Comparison of ENCODE assay signal across 15 cellular contexts in genomic region chr9:8457814-8458213, GRCh38.
A peak's percentile ranks its signal among the peaks of the same experiment; 100 is the strongest.
DNase-seq lines count a peak whose midpoint lies in the region; ATAC-seq and TF ChIP-seq lines count a peak whose summit lies in the region.
"Had no signal": no experiment of that assay in that cellular context is flagged by ENCODE, and none has a peak within 500 bp of the region (broad histone marks: within the 10 kb centered on the region; RNA-seq: fewer than 3 reads in every experiment).

No MANE protein-coding gene starts in this region.

- TF ChIP-seq CTCF in choroid plexus epithelial cell (conservative IDR thresholded peaks at IDR 0.05; ENCODE audit: low read depth, low read length) (no peak), GM10266 (IDR thresholded peaks at IDR 0.05; ENCODE audit: control insufficient read depth, insufficient read depth, low read depth, missing control alignments) (no peak)

- ATAC-seq in HG02798 (IDR thresholded peaks at IDR 0.05; ENCODE audit: poor library complexity, unreplicated experiment), result no peak

- H3K4me3 ChIP-seq in choroid plexus epithelial cell (ENCODE audit: low read depth, low read length), result no peak overlapping the region
- H3K4me3 ChIP-seq: BLaER1 treated with 17β-estradiol and CSF1 and Interleukin-3, amounts not matched to agents 10 nM and 100 nM had no signal

- DNase-seq in Ammon's horn (ENCODE audit: low spot score) (peak; percentile 33), choroid plexus epithelial cell (ENCODE audit: low read depth) (peak; percentile 5), inferior parietal cortex (ENCODE audit: extremely low spot score) (peak; percentile 36), putamen (ENCODE audit: low spot score) (peak; percentile 43), nucleus accumbens (lab: John Stamatoyannopoulos, UW) (no peak), GM10266 (ENCODE audit: extremely low spot score) (no peak)
- no peak for DNase-seq in effector CD4-positive, alpha-beta T cell
- DNase-seq: AML-193; Calu3; CD4-positive, CD25-positive, alpha-beta regulatory T cell; DMS 273 treated with DMSO at 0.1 percent for 48 hours; GOT3; H9 had no signal

Comparison
In these comparisons a context has a peak if more than half of its experiments do, and no peak if none do; other contexts are left out.
1. DNase-seq: peak in Ammon's horn (single experiment), choroid plexus epithelial cell (single experiment), inferior parietal cortex (single experiment) and putamen (single experiment); none in nucleus accumbens (0 of 56), GM10266 (single experiment) and effector CD4-positive, alpha-beta T cell (single experiment).